ENCODE assay signal across 12 cellular contexts in the genomic region with DNA sequence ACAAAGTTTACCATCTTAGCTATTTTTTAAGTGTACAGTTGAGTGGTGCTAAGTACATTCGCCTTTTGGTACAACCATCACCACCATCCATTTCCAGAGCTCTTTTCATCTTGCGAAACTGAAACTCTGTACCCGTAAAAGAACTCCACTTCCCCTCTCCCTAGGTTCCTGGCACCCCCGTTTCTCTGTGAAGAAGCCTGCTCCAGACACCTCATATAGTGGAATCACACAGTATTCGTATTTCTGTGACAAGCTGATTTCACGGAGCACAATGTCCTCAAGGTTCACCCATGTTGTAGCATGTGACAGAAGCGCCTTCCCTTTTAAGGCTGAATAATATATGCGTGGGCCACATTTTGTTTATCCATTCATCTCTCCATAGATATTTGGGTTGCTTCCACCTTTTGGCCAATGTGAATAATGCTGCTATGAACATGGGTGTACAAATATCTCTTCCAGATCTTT. TPM values are rescaled to one million over a fixed set of nuclear protein-coding genes. Genes with fewer than 3 reads are reported as not detected.
DNase-seq lines count a peak whose midpoint lies in the region; ATAC-seq, FAIRE-seq and TF ChIP-seq lines count a peak whose summit lies in the region.
"Had no signal": no experiment of that assay in that cellular context is flagged by ENCODE, and none has a peak within 500 bp of the region (broad histone marks: within the 10 kb centered on the region; RNA-seq: fewer than 3 reads in every experiment).

No MANE protein-coding gene starts in this region.

- peak overlapping the region; percentile 74 for H3K4me2 ChIP-seq in astrocyte (ENCODE audit: low read length)

- peaks cover 33% of the 10 kb centered on the region for H3K4me1 Mint-ChIP-seq in astrocyte (ENCODE audit: low read depth, unreplicated experiment)

- DNase-seq in A172 (ENCODE audit: low spot score) (peak; percentile 67), astrocyte (ENCODE audit: low read depth) (no peak), medulla oblongata (ENCODE audit: extremely low spot score) (peak; percentile 18), NCI-H1436 treated with DMSO at 0.1 percent for 48 hours (lab: John Stamatoyannopoulos, UW) (no peak), GDM1 (lab: John Stamatoyannopoulos, UW) (no peak), UCSD-AML1 (lab: John Stamatoyannopoulos, UW; ENCODE audit: unreplicated experiment) (no peak), left colon (no peak)
- DNase-seq: activated CD4-positive, CD25-positive, alpha-beta regulatory T cell; effector memory CD4-positive, alpha-beta T cell had no signal

- TF ChIP-seq CTCF in HEK293 (tag by site-specific recombination; IDR thresholded peaks at IDR 0.05) (no peak), astrocyte (IDR thresholded peaks at IDR 0.05; ENCODE audit: insufficient read depth, low read depth, low read length) (no peak)

- H2AFZ ChIP-seq in astrocyte (ENCODE audit: low read depth, low read length) = peak overlapping the region; percentile 63

- H3K27ac ChIP-seq in HEK293 (ENCODE audit: extremely low read depth, low read depth, low read length) (peak overlapping the region; percentile 55; the same call in 1 of the 2 replicates), astrocyte (ENCODE audit: low read depth, low read length) (peak overlapping the region; percentile 90)

- peaks cover 4% of the 10 kb centered on the region for H3K9me3 Mint-ChIP-seq in astrocyte (ENCODE audit: unreplicated experiment)

- peak overlapping the region; percentile 93 for H3K27ac Mint-ChIP-seq in astrocyte (ENCODE audit: unreplicated experiment)

- no peaks in the 10 kb centered on the region for H3K79me2 ChIP-seq in astrocyte (ENCODE audit: insufficient read depth, low read length)

- CTCF ChIA-PET in HEK293 (lab: Yijun Ruan, JAX) = interaction anchor here (0.7 to 6.4 kb wide), 14 partner anchors 9 to 413 kb away, joined by 3 to 27 read pairs (median 4); a partner anchor contains a TSS

- H3K36me3 ChIP-seq in HEK293 (ENCODE audit: control insufficient read depth in 2 of 2, insufficient read depth in 1 of 2, low read length in 2 of 2) = no peaks in the 10 kb centered on the region
- no peaks in the 10 kb centered on the region for H3K36me3 ChIP-seq in astrocyte (ENCODE audit: insufficient read depth, low read length)
- H3K36me3 ChIP-seq: ovary, thyroid gland had no signal

- FAIRE-seq in astrocyte (lab: Jason Lieb, UNC) = no peak

- H3K36me3 Mint-ChIP-seq in astrocyte (ENCODE audit: low read depth, unreplicated experiment) = no peaks in the 10 kb centered on the region

- H3K9me3 ChIP-seq in HEK293 (ENCODE audit: control insufficient read depth, insufficient read depth, low read depth, low read length) = no peaks in the 10 kb centered on the region
- no peaks in the 10 kb centered on the region for H3K9me3 ChIP-seq in astrocyte (ENCODE audit: insufficient read depth, low read depth, low read length)
- H3K9me3 ChIP-seq: ovary, thyroid gland had no signal

- no peak overlapping the region for H3K4me3 ChIP-seq in HEK293 (ENCODE audit: low read depth, low read length)
- no peak overlapping the region for H3K4me3 ChIP-seq in astrocyte (ENCODE audit: insufficient read depth, low read depth, low read length)
- H3K4me3 ChIP-seq: ovary, thyroid gland had no signal

- POLR2A ChIA-PET in HEK293 (lab: Yijun Ruan, JAX) = interaction anchor here (1.0 to 2.6 kb wide), 10 partner anchors 10 to 223 kb away, joined by 3 to 32 read pairs (median 4); a partner anchor contains a TSS

- H3K4me1 ChIP-seq in HEK293 (ENCODE audit: control insufficient read depth, insufficient read depth, low read length) = 0 out of 2 replicates have a peak, but pooled peaks cover 7% of the 10 kb centered on the region
- H3K4me1 ChIP-seq in astrocyte (ENCODE audit: insufficient read depth, low read length) = peaks cover 36% of the 10 kb centered on the region

- no peak for ATAC-seq in left colon

- intact Hi-C loops in left colon (cut with DNase I, micrococcal nuclease) = no loop called here

- H3K27me3 Mint-ChIP-seq in astrocyte (ENCODE audit: low read depth, unreplicated experiment) = peaks cover 2% of the 10 kb centered on the region

- H4K20me1 ChIP-seq in astrocyte (ENCODE audit: insufficient read depth, low read length) = no peaks in the 10 kb centered on the region

- peak overlapping the region; percentile 50 for H3K9ac ChIP-seq in astrocyte (ENCODE audit: low read length)

- no peaks in the 10 kb centered on the region for H3K27me3 ChIP-seq in astrocyte (ENCODE audit: insufficient read depth, low read length)
- H3K27me3 ChIP-seq: ovary, thyroid gland had no signal

- peak overlapping the region; percentile 62 for H3K4me3 Mint-ChIP-seq in astrocyte (ENCODE audit: unreplicated experiment)

TF ChIP-seq in HEK293, 187 proteins besides CTCF, POLR2A, EP300 and RAD21:
- no peak for TF ChIP-seq BCL11A (tag by site-specific recombination; IDR thresholded peaks at IDR 0.05; ENCODE audit: low read depth)
- 0 out of 2 replicates have a peak, but pooled peaks have one; percentile 17 for TF ChIP-seq PRDM1 (tag by site-specific recombination; IDR thresholded peaks at IDR 0.05)
TF ChIP-seq in HEK293: peak in this region for 1.

RNA-seq across cellular contexts. Expression of a gene that starts 54.2 kb away (rescaled TPM):
- 24.8 and 35.5 TPM in 2 replicates for total RNA-seq in A172 (2014; rRNA removed; shearing (Covaris generic))
- total RNA-seq in astrocyte (10.8 and 11.0 TPM in 2 replicates), left colon (10 to 100 TPM; 13.0 to 13.3 TPM)

Comparison
In these comparisons a context has a peak if more than half of its experiments do, and no peak if none do; other contexts are left out.
1. DNase-seq: peak in A172 (single experiment) and medulla oblongata (single experiment); none in astrocyte (single experiment), NCI-H1436 treated with DMSO at 0.1 percent for 48 hours (single experiment), GDM1 (single experiment), UCSD-AML1 (single experiment) and left colon (0 of 2).